In the genomic region with DNA sequence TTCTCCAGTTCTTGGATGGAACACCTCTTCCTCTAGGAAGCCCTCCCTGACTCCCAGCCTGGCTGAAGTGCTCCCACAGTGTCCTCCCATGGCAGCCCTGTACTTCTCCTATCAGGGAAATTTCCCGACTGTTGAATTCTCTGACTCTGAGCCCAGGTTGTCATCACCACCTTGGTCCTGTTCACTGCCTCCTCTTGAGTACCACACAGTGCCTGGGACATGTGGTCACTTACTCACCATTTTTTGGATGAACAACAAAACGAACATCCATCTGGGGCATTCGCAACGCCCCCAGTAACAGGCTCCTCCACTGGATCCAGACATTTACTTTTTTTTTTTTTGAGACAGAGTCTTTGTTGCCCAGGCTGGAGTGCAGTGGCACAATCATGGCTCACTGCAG, we compare ENCODE assay signal across 18 cellular contexts. TPM values are rescaled to one million over a fixed set of nuclear protein-coding genes. Genes with fewer than 3 reads are reported as not detected.
"Had no signal": no experiment of that assay in that cellular context is flagged by ENCODE, and none has a peak within 500 bp of the region (broad histone marks: within the 10 kb centered on the region; RNA-seq: fewer than 3 reads in every experiment).

No MANE protein-coding gene starts in this region.

- H3K36me3 ChIP-seq: lower lobe of right lung, prostate gland, right atrium auricular region, transverse colon, upper lobe of right lung, uterus had no signal

- H3K36me3 Mint-ChIP-seq: immature natural killer cell; natural killer cell; stimulated activated effector memory CD8-positive, alpha-beta T cell treated with anti-CD3 and anti-CD28 coated beads, Interleukin-12 subunit alpha, Interleukin-12 subunit beta, amount 100 ng/mL, for 72 hours had no signal

- H3K4me3 ChIP-seq: lower lobe of right lung, prostate gland, right atrium auricular region, smooth muscle cell, transverse colon, upper lobe of right lung, uterus had no signal

- H3K4me1 ChIP-seq: lower lobe of right lung, prostate gland, right atrium auricular region, transverse colon, upper lobe of right lung, uterus had no signal

- H3K9me3 ChIP-seq: lower lobe of right lung, prostate gland, right atrium auricular region, transverse colon, upper lobe of right lung, uterus had no signal

- H3K27ac ChIP-seq: lower lobe of right lung, prostate gland, right atrium auricular region, transverse colon, upper lobe of right lung, uterus had no signal

- H3K27me3 ChIP-seq: uterus had no signal

- DNase-seq: cortex of kidney; effector CD4-positive, alpha-beta T cell; immature natural killer cell; left ventricle myocardium superior; lower lobe of right lung; natural killer cell; stimulated activated CD4-positive, alpha-beta T cell treated with anti-CD3 and anti-CD28 coated beads, Interleukin-12 subunit alpha, Interleukin-12 subunit beta, amount 100 ng/mL, for 4 hours; stimulated activated CD4-positive, alpha-beta T cell treated with anti-CD3 and anti-CD28 coated beads, Interleukin-1b, Interleukin-23, amount 100 ng/mL, for 48 hours; stimulated activated CD4-positive, alpha-beta T cell treated with anti-CD3 and anti-CD28 coated beads, Interleukin-4, amount 100 ng/mL, for 1 hour; stimulated activated naive CD8-positive, alpha-beta T cell treated with anti-CD3 and anti-CD28 coated beads, Interleukin-15, Interleukin-2, amounts not matched to agents 100 U/mL and 50 U/mL, for 24 hours; substantia nigra; transverse colon; upper lobe of right lung; uterus had no signal

- H3K4me3 Mint-ChIP-seq: immature natural killer cell; natural killer cell; stimulated activated effector memory CD8-positive, alpha-beta T cell treated with anti-CD3 and anti-CD28 coated beads, Interleukin-12 subunit alpha, Interleukin-12 subunit beta, amount 100 ng/mL, for 72 hours had no signal

- H3K9me3 Mint-ChIP-seq: immature natural killer cell; natural killer cell; stimulated activated effector memory CD8-positive, alpha-beta T cell treated with anti-CD3 and anti-CD28 coated beads, Interleukin-12 subunit alpha, Interleukin-12 subunit beta, amount 100 ng/mL, for 72 hours had no signal

- H3K27ac Mint-ChIP-seq: natural killer cell; stimulated activated effector memory CD8-positive, alpha-beta T cell treated with anti-CD3 and anti-CD28 coated beads, Interleukin-12 subunit alpha, Interleukin-12 subunit beta, amount 100 ng/mL, for 72 hours had no signal

- H3K4me1 Mint-ChIP-seq: natural killer cell had no signal

RNA-seq across cellular contexts. Expression of a gene that starts 37.4 kb away (rescaled TPM):
- polyA plus RNA-seq: smooth muscle cell had no signal
